In genomic region chr2:210915912-210916311, GRCh38 we compare ENCODE assay signal across 11 cellular contexts.
"Had no signal": no experiment of that assay in that cellular context is flagged by ENCODE, and none has a peak within 500 bp of the region (broad histone marks: within the 10 kb centered on the region; RNA-seq: fewer than 3 reads in every experiment).

No MANE protein-coding gene starts in this region.

- ATAC-seq: GM23338, HCT116 had no signal

- H3K27ac ChIP-seq: GM23248 had no signal

- H3K9me3 ChIP-seq: HAP-1 had no signal

- H3K4me2 ChIP-seq: GM23338 had no signal

- H3K4me3 ChIP-seq: GM23248, GM23338, HAP-1 had no signal

- H2AFZ ChIP-seq: GM23248, GM23338 had no signal

- H3K4me1 ChIP-seq: HAP-1 had no signal

- H3K36me3 ChIP-seq: HAP-1 had no signal

- DNase-seq: GM23248, GOT3, H7, H9, HCEC 1CT, HFFc6 had no signal

- FAIRE-seq: H1, H54 had no signal

- H3K9ac ChIP-seq: GM23248 had no signal
